Comparison of ENCODE assay signal across 9 cellular contexts in genomic region chr22:30252411-30253204, GRCh38. TPM values are rescaled to one million over a fixed set of nuclear protein-coding genes. Genes with fewer than 3 reads are reported as not detected.
DNase-seq lines count a peak whose midpoint lies in the region; ATAC-seq and TF ChIP-seq lines count a peak whose summit lies in the region.
"Had no signal": no experiment of that assay in that cellular context is flagged by ENCODE, and none has a peak within 500 bp of the region (broad histone marks: within the 10 kb centered on the region; RNA-seq: fewer than 3 reads in every experiment).

No MANE protein-coding gene starts in this region.

- TF ChIP-seq CTCF in HCT116 (IDR thresholded peaks at IDR 0.05 in 2 of 3, conservative IDR thresholded peaks at IDR 0.05 in 1 of 3; ENCODE audit: borderline replicate concordance in 1 of 3, insufficient read depth in 1 of 3, low read depth in 2 of 3, low read length in 2 of 3) (no peak), PC-3 (conservative IDR thresholded peaks at IDR 0.05; ENCODE audit: low read depth, low read length) (no peak), endodermal cell (conservative IDR thresholded peaks at IDR 0.05) (no peak)

- POLR2A ChIA-PET in HCT116 (lab: Charles Lee) (interaction anchor here (0.6 to 2.6 kb wide), 14 partner anchors 11 to 159 kb away, joined by 3 to 22 read pairs (median 3); partner anchors contain the start of gene TBC1D10A), PC-3 (lab: Charles Lee; ENCODE audit: unreplicated experiment) (interaction anchor here (0.6 to 0.9 kb wide), 4 partner anchors 35 to 71 kb away, joined by 3 to 11 read pairs (median 3); no protein-coding TSS in a partner anchor)

- no peaks in the 10 kb centered on the region for H3K9me3 Mint-ChIP-seq in endodermal cell

- no peak for TF ChIP-seq POLR2A in HCT116 (IDR thresholded peaks at IDR 0.05; ENCODE audit: borderline replicate concordance, extremely low read depth, insufficient read depth, insufficient read length)

- TF ChIP-seq RAD21 in HCT116 (IDR thresholded peaks at IDR 0.05; ENCODE audit: low read depth): no peak

- H3K4me3 Mint-ChIP-seq in endodermal cell: no peak overlapping the region

- peaks cover 10% of the 10 kb centered on the region for H3K27me3 Mint-ChIP-seq in endodermal cell (ENCODE audit: insufficient read depth)

- peak; percentile 52 for ATAC-seq in HCT116
- ATAC-seq in PC-3: peak; percentile 32
- ATAC-seq in GM18873 (IDR thresholded peaks at IDR 0.05; ENCODE audit: low FRiP score, unreplicated experiment): no peak

- peaks cover 7% of the 10 kb centered on the region for H3K4me1 Mint-ChIP-seq in endodermal cell

- peak; percentile 85 for DNase-seq in HCT116 (ENCODE audit: low read depth, low spot score)
- DNase-seq in PC-3: peak; percentile 86
- DNase-seq in endodermal cell: peak; percentile 66
- peak; percentile 45 for DNase-seq in renal cortical epithelial cell (ENCODE audit: low read depth)
- DNase-seq in stimulated activated CD8-positive, alpha-beta memory T cell treated with anti-CD3 and anti-CD28 coated beads, Interleukin-4, amount 100 ng/mL, for 48 hours: no peak
- no peak for DNase-seq in NCI-H187 treated with DMSO at 0.1 percent for 48 hours (lab: John Stamatoyannopoulos, UW)
- no peak for DNase-seq in NCI-H1417 treated with DMSO at 0.1 percent for 48 hours (lab: John Stamatoyannopoulos, UW)
- DNase-seq: cortex of kidney had no signal

- H3K36me3 Mint-ChIP-seq in endodermal cell (ENCODE audit: low read depth): no peaks in the 10 kb centered on the region

- H3K9me2 ChIP-seq in HCT116 (ENCODE audit: insufficient read depth) (no peaks in the 10 kb centered on the region), PC-3 (replicated peaks; ENCODE audit: low read length) (no peaks in the 10 kb centered on the region)

- H3K4me3 ChIP-seq in HCT116 (replicated peaks in 1 of 2; ENCODE audit: low read depth in 1 of 2, low read length in 2 of 2): peak overlapping the region; percentile 16 to 42
- H3K4me3 ChIP-seq in PC-3 (ENCODE audit: low read length): 0 out of 2 replicates have a peak overlapping the region, but pooled peaks have one; percentile 7
- H3K4me3 ChIP-seq in endodermal cell (ENCODE audit: low read length): no peak overlapping the region

- H3K27ac ChIP-seq in HCT116 (ENCODE audit: low read depth, low read length) (peak overlapping the region; percentile 90), PC-3 (ENCODE audit: low read length) (peak overlapping the region; percentile 99), endodermal cell (ENCODE audit: low read depth, low read length) (no peak overlapping the region)

- RAD21 ChIA-PET in HCT116 (lab: Charles Lee; ENCODE audit: low non-redundant PET in 1 of 2, low total read pairs in 2 of 2, uncharacterized antibody in 2 of 2, unreplicated experiment in 2 of 2): interaction anchor here (0.6 to 1.8 kb wide), 8 partner anchors 14 to 174 kb away, joined by 3 to 8 read pairs (median 4); no protein-coding TSS in a partner anchor

- no peaks in the 10 kb centered on the region for H3K27me3 ChIP-seq in HCT116 (ENCODE audit: insufficient read depth, low read length)
- H3K27me3 ChIP-seq in PC-3 (ENCODE audit: low read length): no peaks in the 10 kb centered on the region
- peaks cover under 1% of the 10 kb centered on the region for H3K27me3 ChIP-seq in endodermal cell (ENCODE audit: control insufficient read depth, insufficient read depth, low read length, poor library complexity, severe bottlenecking)

- H3K36me3 ChIP-seq in HCT116 (ENCODE audit: control insufficient read depth in 1 of 2, insufficient read depth in 2 of 2, low read length in 2 of 2) (peaks cover 0 to 14% of the 10 kb centered on the region in 2 experiments; a peak in 1 of 4 replicates), PC-3 (ENCODE audit: low read depth, low read length) (peaks cover 26% of the 10 kb centered on the region), endodermal cell (ENCODE audit: control insufficient read depth, insufficient read depth, low read length) (no peaks in the 10 kb centered on the region)

- CTCF ChIA-PET in HCT116 (lab: Charles Lee): interaction anchor here (1.2 to 2.4 kb wide), 4 partner anchors 35 to 146 kb away, joined by 3 to 8 read pairs (median 6); partner anchors contain the start of gene RNF215
- CTCF ChIA-PET in PC-3 (lab: Charles Lee): interaction anchor here (0.5 to 0.6 kb wide), 2 partner anchors 43 to 66 kb away, joined by 3 to 7 read pairs; no protein-coding TSS in a partner anchor

- H3K4me2 ChIP-seq in HCT116 (ENCODE audit: low read length): peak overlapping the region; percentile 96
- peak overlapping the region; percentile 32 for H3K4me2 ChIP-seq in PC-3 (ENCODE audit: low read length)

- WGBS in endodermal cell (ENCODE audit: insufficient coverage in 1 of 2, insufficient read length in 1 of 2), 2 experiments: 85 to 88% methylated on average over 14 to 22 of the region's 22 CpGs

- BruUV-seq in HCT116 (replicated peaks; lab: Mats Ljungman, UMichigan) (TSS peak; percentile 81), PC-3 (replicated peaks; lab: Mats Ljungman, UMichigan) (TSS peak; percentile 47)

- H3K9me3 ChIP-seq in HCT116 (ENCODE audit: control insufficient read depth in 1 of 2, insufficient read depth in 1 of 2, low read depth in 1 of 2, low read length in 2 of 2) (no peaks in the 10 kb centered on the region), PC-3 (ENCODE audit: low read length) (no peaks in the 10 kb centered on the region), endodermal cell (ENCODE audit: control insufficient read depth, low read length) (no peaks in the 10 kb centered on the region)

- H3K9ac ChIP-seq in HCT116 (ENCODE audit: low read length): peak overlapping the region; percentile 84
- H3K9ac ChIP-seq in PC-3 (ENCODE audit: low read length): peak overlapping the region; percentile 100
- H3K9ac ChIP-seq in endodermal cell (ENCODE audit: extremely low read depth, low read length, poor library complexity, severe bottlenecking): no peak overlapping the region

- H3K27ac Mint-ChIP-seq in endodermal cell: no peak overlapping the region

- H2AFZ ChIP-seq in HCT116 (ENCODE audit: low read depth, low read length, poor library complexity, severe bottlenecking) (no peak overlapping the region), PC-3 (ENCODE audit: low read length) (no peak overlapping the region)

- no peaks in the 10 kb centered on the region for H4K20me1 ChIP-seq in HCT116 (ENCODE audit: insufficient read depth)
- no peaks in the 10 kb centered on the region for H4K20me1 ChIP-seq in PC-3 (ENCODE audit: low read length)

- H3F3A ChIP-seq in PC-3 (ENCODE audit: low read length, unreplicated experiment): peaks cover 5% of the 10 kb centered on the region

- H3K79me2 ChIP-seq in HCT116 (ENCODE audit: insufficient read depth, low read length): peaks cover 94% of the 10 kb centered on the region
- H3K79me2 ChIP-seq in PC-3 (ENCODE audit: low read length): peaks cover 98% of the 10 kb centered on the region

- H3K4me1 ChIP-seq in HCT116 (ENCODE audit: control insufficient read depth in 1 of 2, insufficient read depth in 2 of 2, low read length in 2 of 2) (peaks cover 72 to 100% of the 10 kb centered on the region in 2 experiments), PC-3 (ENCODE audit: insufficient read depth, low read length) (peaks cover 85% of the 10 kb centered on the region), endodermal cell (ENCODE audit: control insufficient read depth, insufficient read depth, low read length) (no peaks in the 10 kb centered on the region)

- intact Hi-C loops in HCT116 (cut with micrococcal nuclease) (loop anchor here (1.0 to 5.0 kb wide), 2 partner anchors 42 to 55 kb away; no protein-coding TSS in a partner anchor), PC-3 (cut with micrococcal nuclease) (loop anchor here (1.0 to 2.0 kb wide), 2 partner anchors 42 to 56 kb away; no protein-coding TSS in a partner anchor)

TF ChIP-seq in HCT116, 20 proteins besides CTCF, POLR2A, EP300 and RAD21:
- TF ChIP-seq ZFX (IDR thresholded peaks at IDR 0.05) (0 out of 2 replicates have a peak, but pooled peaks have one; percentile 9), FOSL1 (IDR thresholded peaks at IDR 0.05; ENCODE audit: low read depth) (no peak), POLR2AphosphoS5 (IDR thresholded peaks at IDR 0.05; ENCODE audit: low read depth, low read length) (peak; percentile 65), TCF7L2 (IDR thresholded peaks at IDR 0.05; ENCODE audit: borderline replicate concordance, extremely low read depth, insufficient read depth, insufficient read length) (peak; percentile 67), ZNF274 (IDR thresholded peaks at IDR 0.05; ENCODE audit: low read depth, low read length) (no peak), JUND (IDR thresholded peaks at IDR 0.05) (no peak), SP1 (IDR thresholded peaks at IDR 0.05; ENCODE audit: low read depth) (no peak)
- TF ChIP-seq, protein P1, sequence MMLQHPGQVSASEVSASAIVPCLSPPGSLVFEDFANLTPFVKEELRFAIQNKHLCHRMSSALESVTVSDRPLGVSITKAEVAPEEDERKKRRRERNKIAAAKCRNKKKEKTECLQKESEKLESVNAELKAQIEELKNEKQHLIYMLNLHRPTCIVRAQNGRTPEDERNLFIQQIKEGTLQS (IDR thresholded peaks at IDR 0.05): no peak
TF ChIP-seq in HCT116: peak in this region for 3.

RNA-seq across cellular contexts. Expression of gene LIF, which starts 6.0 kb away (rescaled TPM):
- total RNA-seq in HCT116 (2021; ENCODE audit: unreplicated experiment) (75.4 TPM), PC-3 (2014; rRNA removed) (64.1 and 71.6 TPM in 2 replicates), endodermal cell (under 1 TPM; 0.31 to 0.77 TPM), renal cortical epithelial cell (58.1 and 84.0 TPM in 2 replicates)
- 105 and 129 TPM in 2 replicates for polyA plus RNA-seq in HCT116 (2012)
- 0.78 TPM for polyA plus RNA-seq in endodermal cell (2013, experiment 1 of 2)
- 0.87 TPM for polyA plus RNA-seq in endodermal cell (2013, experiment 2 of 2)

RNA-seq across cellular contexts. Expression of gene OSM, which starts 14.0 kb away (rescaled TPM):
- total RNA-seq in HCT116 (2021; ENCODE audit: unreplicated experiment) (not detected), PC-3 (2014; rRNA removed) (not detected in 2 replicates), endodermal cell (not detected), renal cortical epithelial cell (not detected in 2 replicates)
- 0.04 and 0.05 TPM in 2 replicates for polyA plus RNA-seq in HCT116 (2012)
- not detected for polyA plus RNA-seq in endodermal cell (2013, experiment 1 of 2)
- not detected for polyA plus RNA-seq in endodermal cell (2013, experiment 2 of 2)

RNA-seq across cellular contexts. Expression of gene CASTOR1, which starts 36.7 kb away (rescaled TPM):
- 6.5 TPM for total RNA-seq in HCT116 (2021; ENCODE audit: unreplicated experiment)
- 5.2 and 5.6 TPM in 2 replicates for polyA plus RNA-seq in HCT116 (2012)
- total RNA-seq in PC-3 (2014; rRNA removed): 4.2 and 6.1 TPM in 2 replicates
- 10 to 100 TPM; 19.2 to 19.5 TPM for total RNA-seq in endodermal cell
- 8.4 TPM for polyA plus RNA-seq in endodermal cell (2013, experiment 1 of 2)
- 10.1 TPM for polyA plus RNA-seq in endodermal cell (2013, experiment 2 of 2)
- 9.8 and 13.0 TPM in 2 replicates for total RNA-seq in renal cortical epithelial cell

Comparison
In these comparisons a context has a peak if more than half of its experiments do, and no peak if none do; other contexts are left out.
1. DNase-seq: peak in HCT116 (single experiment), PC-3 (single experiment), endodermal cell (single experiment) and renal cortical epithelial cell (single experiment); none in stimulated activated CD8-positive, alpha-beta memory T cell treated with anti-CD3 and anti-CD28 coated beads, Interleukin-4, amount 100 ng/mL, for 48 hours (single experiment), NCI-H187 treated with DMSO at 0.1 percent for 48 hours (single experiment) and NCI-H1417 treated with DMSO at 0.1 percent for 48 hours (single experiment).
2. RNA of gene LIF, which starts 6.0 kb away (total RNA-seq): 75.4 TPM in HCT116 (single experiment), 64.1 to 71.6 TPM in PC-3 and 58.1 to 84.0 TPM in renal cortical epithelial cell; 0.31 to 0.77 TPM in endodermal cell; every median in the first group is over 10 times any median in the second.